In genomic region chr7:21805793-21806192, GRCh38 we compare ENCODE assay signal across 10 cellular contexts.
"Had no signal": no experiment of that assay in that cellular context is flagged by ENCODE, and none has a peak within 500 bp of the region (broad histone marks: within the 10 kb centered on the region; RNA-seq: fewer than 3 reads in every experiment).

No MANE protein-coding gene starts in this region.

- H3K4me3 ChIP-seq: GM23248, HAP-1, K562 had no signal

- H3K4me3 Mint-ChIP-seq: HFFc6 had no signal

- H3K36me3 ChIP-seq: HAP-1 had no signal

- FAIRE-seq: K562 had no signal

- H3K9me3 Mint-ChIP-seq: HFFc6 had no signal

- DNase-seq: GM23248, GOT3, H7, HFFc6, IMR-90, KG1 had no signal

- ATAC-seq: HCT116, K562 had no signal

- H3K27ac ChIP-seq: GM23248, HL-60 had no signal

- H3K27ac Mint-ChIP-seq: HFFc6 had no signal

- H3K4me1 ChIP-seq: HAP-1 had no signal

- H3K9me3 ChIP-seq: HAP-1 had no signal
